1 cellular context compared by ENCODE assay signal in the genomic region with DNA sequence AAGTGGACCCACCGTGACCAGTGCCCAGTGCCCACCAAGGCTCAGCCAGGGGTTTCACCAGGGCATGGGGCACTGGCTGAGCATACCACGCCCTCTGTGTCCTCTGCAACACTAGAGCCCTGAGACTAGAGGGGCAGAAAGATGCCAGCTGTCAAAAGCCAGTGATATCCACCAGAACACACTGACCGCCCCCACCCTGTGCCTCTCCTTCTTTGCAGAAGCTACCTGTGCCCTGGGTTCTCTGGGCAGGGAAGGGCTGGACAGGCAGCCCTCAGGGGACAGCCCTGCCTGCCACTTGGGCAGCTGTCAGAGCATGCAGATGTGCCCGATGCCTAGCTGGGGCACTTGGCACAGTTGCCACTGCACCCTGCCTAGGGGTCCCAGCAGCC.
TF ChIP-seq lines count a peak whose summit lies in the region.

No MANE protein-coding gene starts in this region.

TF ChIP-seq in H1, 55 proteins besides CTCF, POLR2A, EP300 and RAD21:
- no peak for TF ChIP-seq CHD1 (IDR thresholded peaks at IDR 0.05; ENCODE audit: low read depth, low read length)
- no peak for TF ChIP-seq SP2 (IDR thresholded peaks at IDR 0.05; ENCODE audit: low read length)
- TF ChIP-seq KDM5A (IDR thresholded peaks at IDR 0.05; ENCODE audit: low read length): no peak
- TF ChIP-seq SP4 (IDR thresholded peaks at IDR 0.05; ENCODE audit: low read length): no peak
- TF ChIP-seq CBX5 (IDR thresholded peaks at IDR 0.05; ENCODE audit: low read depth, low read length): no peak
- TF ChIP-seq, protein P1, sequence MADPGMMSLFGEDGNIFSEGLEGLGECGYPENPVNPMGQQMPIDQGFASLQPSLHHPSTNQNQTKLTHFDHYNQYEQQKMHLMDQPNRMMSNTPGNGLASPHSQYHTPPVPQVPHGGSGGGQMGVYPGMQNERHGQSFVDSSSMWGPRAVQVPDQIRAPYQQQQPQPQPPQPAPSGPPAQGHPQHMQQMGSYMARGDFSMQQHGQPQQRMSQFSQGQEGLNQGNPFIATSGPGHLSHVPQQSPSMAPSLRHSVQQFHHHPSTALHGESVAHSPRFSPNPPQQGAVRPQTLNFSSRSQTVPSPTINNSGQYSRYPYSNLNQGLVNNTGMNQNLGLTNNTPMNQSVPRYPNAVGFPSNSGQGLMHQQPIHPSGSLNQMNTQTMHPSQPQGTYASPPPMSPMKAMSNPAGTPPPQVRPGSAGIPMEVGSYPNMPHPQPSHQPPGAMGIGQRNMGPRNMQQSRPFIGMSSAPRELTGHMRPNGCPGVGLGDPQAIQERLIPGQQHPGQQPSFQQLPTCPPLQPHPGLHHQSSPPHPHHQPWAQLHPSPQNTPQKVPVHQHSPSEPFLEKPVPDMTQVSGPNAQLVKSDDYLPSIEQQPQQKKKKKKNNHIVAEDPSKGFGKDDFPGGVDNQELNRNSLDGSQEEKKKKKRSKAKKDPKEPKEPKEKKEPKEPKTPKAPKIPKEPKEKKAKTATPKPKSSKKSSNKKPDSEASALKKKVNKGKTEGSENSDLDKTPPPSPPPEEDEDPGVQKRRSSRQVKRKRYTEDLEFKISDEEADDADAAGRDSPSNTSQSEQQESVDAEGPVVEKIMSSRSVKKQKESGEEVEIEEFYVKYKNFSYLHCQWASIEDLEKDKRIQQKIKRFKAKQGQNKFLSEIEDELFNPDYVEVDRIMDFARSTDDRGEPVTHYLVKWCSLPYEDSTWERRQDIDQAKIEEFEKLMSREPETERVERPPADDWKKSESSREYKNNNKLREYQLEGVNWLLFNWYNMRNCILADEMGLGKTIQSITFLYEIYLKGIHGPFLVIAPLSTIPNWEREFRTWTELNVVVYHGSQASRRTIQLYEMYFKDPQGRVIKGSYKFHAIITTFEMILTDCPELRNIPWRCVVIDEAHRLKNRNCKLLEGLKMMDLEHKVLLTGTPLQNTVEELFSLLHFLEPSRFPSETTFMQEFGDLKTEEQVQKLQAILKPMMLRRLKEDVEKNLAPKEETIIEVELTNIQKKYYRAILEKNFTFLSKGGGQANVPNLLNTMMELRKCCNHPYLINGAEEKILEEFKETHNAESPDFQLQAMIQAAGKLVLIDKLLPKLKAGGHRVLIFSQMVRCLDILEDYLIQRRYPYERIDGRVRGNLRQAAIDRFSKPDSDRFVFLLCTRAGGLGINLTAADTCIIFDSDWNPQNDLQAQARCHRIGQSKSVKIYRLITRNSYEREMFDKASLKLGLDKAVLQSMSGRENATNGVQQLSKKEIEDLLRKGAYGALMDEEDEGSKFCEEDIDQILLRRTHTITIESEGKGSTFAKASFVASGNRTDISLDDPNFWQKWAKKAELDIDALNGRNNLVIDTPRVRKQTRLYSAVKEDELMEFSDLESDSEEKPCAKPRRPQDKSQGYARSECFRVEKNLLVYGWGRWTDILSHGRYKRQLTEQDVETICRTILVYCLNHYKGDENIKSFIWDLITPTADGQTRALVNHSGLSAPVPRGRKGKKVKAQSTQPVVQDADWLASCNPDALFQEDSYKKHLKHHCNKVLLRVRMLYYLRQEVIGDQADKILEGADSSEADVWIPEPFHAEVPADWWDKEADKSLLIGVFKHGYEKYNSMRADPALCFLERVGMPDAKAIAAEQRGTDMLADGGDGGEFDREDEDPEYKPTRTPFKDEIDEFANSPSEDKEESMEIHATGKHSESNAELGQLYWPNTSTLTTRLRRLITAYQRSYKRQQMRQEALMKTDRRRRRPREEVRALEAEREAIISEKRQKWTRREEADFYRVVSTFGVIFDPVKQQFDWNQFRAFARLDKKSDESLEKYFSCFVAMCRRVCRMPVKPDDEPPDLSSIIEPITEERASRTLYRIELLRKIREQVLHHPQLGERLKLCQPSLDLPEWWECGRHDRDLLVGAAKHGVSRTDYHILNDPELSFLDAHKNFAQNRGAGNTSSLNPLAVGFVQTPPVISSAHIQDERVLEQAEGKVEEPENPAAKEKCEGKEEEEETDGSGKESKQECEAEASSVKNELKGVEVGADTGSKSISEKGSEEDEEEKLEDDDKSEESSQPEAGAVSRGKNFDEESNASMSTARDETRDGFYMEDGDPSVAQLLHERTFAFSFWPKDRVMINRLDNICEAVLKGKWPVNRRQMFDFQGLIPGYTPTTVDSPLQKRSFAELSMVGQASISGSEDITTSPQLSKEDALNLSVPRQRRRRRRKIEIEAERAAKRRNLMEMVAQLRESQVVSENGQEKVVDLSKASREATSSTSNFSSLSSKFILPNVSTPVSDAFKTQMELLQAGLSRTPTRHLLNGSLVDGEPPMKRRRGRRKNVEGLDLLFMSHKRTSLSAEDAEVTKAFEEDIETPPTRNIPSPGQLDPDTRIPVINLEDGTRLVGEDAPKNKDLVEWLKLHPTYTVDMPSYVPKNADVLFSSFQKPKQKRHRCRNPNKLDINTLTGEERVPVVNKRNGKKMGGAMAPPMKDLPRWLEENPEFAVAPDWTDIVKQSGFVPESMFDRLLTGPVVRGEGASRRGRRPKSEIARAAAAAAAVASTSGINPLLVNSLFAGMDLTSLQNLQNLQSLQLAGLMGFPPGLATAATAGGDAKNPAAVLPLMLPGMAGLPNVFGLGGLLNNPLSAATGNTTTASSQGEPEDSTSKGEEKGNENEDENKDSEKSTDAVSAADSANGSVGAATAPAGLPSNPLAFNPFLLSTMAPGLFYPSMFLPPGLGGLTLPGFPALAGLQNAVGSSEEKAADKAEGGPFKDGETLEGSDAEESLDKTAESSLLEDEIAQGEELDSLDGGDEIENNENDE (IDR thresholded peaks at IDR 0.05; ENCODE audit: insufficient replicate concordance, low read length): no peak
- no peak for TF ChIP-seq CBX8 (IDR thresholded peaks at IDR 0.05; ENCODE audit: borderline replicate concordance, low read depth, low read length)
- no peak for TF ChIP-seq PHF8 (conservative IDR thresholded peaks at IDR 0.05; ENCODE audit: low read depth, low read length)
- no peak for TF ChIP-seq YY1 (IDR thresholded peaks at IDR 0.05; ENCODE audit: low read depth, low read length)
